ENCODE assay signal across 1 cellular context in the genomic region with DNA sequence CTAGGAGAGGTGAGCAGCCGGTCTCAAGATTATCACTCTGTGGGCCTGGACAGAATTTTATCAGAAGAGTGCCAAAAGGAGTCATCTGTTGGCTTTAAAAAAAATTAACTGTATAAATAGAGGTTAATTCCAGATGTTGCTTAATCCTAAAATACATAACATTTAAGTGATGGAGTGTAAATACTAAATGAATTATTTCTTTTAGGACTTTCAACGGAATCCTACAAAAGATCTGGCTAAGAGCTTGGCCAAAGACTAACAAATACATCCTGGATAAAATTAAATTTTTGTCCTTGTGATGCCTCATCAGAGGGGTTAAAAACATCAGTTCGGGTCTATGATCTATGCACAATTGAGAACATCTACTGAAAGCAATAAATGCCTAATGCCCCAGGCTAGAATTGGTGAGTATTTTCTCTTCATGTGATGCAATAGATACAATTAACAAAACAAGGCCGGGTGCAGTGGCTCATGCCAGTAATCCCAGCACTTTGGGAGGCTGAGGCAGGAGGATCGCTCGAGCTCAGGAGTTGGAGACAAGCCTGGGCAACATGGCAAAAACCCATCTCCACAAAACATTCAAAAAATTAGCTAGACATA.
TF ChIP-seq lines count a peak whose summit lies in the region.

No MANE protein-coding gene starts in this region.

TF ChIP-seq in IMR-90, 13 proteins besides CTCF, POLR2A, EP300 and RAD21:
- TF ChIP-seq SMC3 (IDR thresholded peaks at IDR 0.05; ENCODE audit: low read depth, low read length): no peak
- TF ChIP-seq CHD1 (IDR thresholded peaks at IDR 0.05; ENCODE audit: low read depth, low read length): no peak
- no peak for TF ChIP-seq MAZ (IDR thresholded peaks at IDR 0.05; ENCODE audit: borderline replicate concordance, low read depth, low read length)
- TF ChIP-seq MXI1 (IDR thresholded peaks at IDR 0.05; ENCODE audit: borderline replicate concordance, low read depth, low read length): no peak
- no peak for TF ChIP-seq MAFK (IDR thresholded peaks at IDR 0.05; ENCODE audit: low read depth, low read length)
- no peak for TF ChIP-seq USF2 (IDR thresholded peaks at IDR 0.05; ENCODE audit: low read depth, low read length)
- no peak for TF ChIP-seq FOS (IDR thresholded peaks at IDR 0.05; ENCODE audit: low read depth, low read length)
- no peak for TF ChIP-seq CEBPB (IDR thresholded peaks at IDR 0.05; ENCODE audit: low read depth, low read length)
- no peak for TF ChIP-seq BHLHE40 (IDR thresholded peaks at IDR 0.05; ENCODE audit: low read depth, low read length)
TF ChIP-seq in IMR-90: peak in this region for 0.
